Comparison of ENCODE assay signal across 17 cellular contexts in the genomic region with DNA sequence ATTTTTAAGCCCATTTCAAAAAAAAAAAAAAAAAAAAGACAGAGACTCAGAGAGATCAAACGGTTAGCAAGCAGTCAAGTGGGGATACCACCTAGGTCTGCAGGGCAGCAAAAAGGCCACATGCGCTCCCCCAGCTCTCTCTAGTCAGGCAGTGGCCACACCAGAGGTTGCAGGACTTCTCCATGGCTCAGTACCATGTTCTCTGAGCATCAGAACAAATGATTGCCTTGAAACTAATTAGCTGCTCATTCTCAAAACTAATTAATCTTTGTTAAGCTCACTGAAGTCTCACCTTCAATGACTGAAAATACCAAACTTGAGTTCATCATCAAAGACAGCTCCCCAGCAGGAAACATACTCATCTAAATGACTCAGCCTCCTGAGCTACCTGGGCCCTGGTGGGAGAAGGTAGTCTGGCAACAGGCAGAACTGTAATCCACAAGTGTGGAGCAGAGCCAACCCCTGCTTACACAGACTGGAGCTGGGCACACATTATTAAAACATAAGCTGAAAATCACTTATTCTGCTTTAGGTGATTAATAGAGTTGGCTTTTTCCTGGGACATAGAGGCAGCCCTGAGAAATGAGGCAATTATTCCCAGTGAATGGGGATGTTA.
A peak's percentile ranks its signal among the peaks of the same experiment; 100 is the strongest.
DNase-seq lines count a peak whose midpoint lies in the region; ATAC-seq and TF ChIP-seq lines count a peak whose summit lies in the region.
"Had no signal": no experiment of that assay in that cellular context is flagged by ENCODE, and none has a peak within 500 bp of the region (broad histone marks: within the 10 kb centered on the region; RNA-seq: fewer than 3 reads in every experiment).

No MANE protein-coding gene starts in this region.

- POLR2A ChIA-PET in activated CD4-positive, alpha-beta T cell treated with anti-CD3 and anti-CD28 coated beads for 36 hours (lab: Charles Lee): interaction anchor here (0.6 kb wide), 1 partner anchor 1754 kb away, joined by 4 read pairs; no protein-coding TSS in a partner anchor

- no peak overlapping the region for H3K4me3 Mint-ChIP-seq in activated CD4-positive, alpha-beta T cell treated with anti-CD3 and anti-CD28 coated beads for 36 hours
- no peak overlapping the region for H3K4me3 Mint-ChIP-seq in activated naive CD8-positive, alpha-beta T cell treated with anti-CD3 and anti-CD28 coated beads, Interleukin-2, amount 50 U/mL, for 24 hours

- TF ChIP-seq CTCF in ascending aorta (IDR thresholded peaks at IDR 0.05): no peak

- no peak overlapping the region for H3K27ac Mint-ChIP-seq in activated CD4-positive, alpha-beta T cell treated with anti-CD3 and anti-CD28 coated beads for 36 hours
- H3K27ac Mint-ChIP-seq in activated naive CD8-positive, alpha-beta T cell treated with anti-CD3 and anti-CD28 coated beads, Interleukin-2, amount 50 U/mL, for 24 hours: peak overlapping the region; percentile 52

- intact Hi-C loops in activated CD4-positive, alpha-beta T cell treated with anti-CD3 and anti-CD28 coated beads for 36 hours (cut with DNase I, micrococcal nuclease): loop anchor here in 1 of 2 experiments (5.0 kb wide), 1 partner anchor 1910 kb away; a partner anchor contains a TSS
- intact Hi-C loops in sciatic nerve (cut with DNase I) (no loop called here), ascending aorta (cut with DNase I) (no loop called here)

- CTCF ChIA-PET in activated CD4-positive, alpha-beta T cell treated with anti-CD3 and anti-CD28 coated beads for 36 hours (lab: Charles Lee): interaction anchor here (0.7 to 1.6 kb wide), 3 partner anchors 13 to 92 kb away, joined by 3 to 4 read pairs (median 4); no protein-coding TSS in a partner anchor

- H3K4me1 Mint-ChIP-seq in activated CD4-positive, alpha-beta T cell treated with anti-CD3 and anti-CD28 coated beads for 36 hours: peaks cover 19% of the 10 kb centered on the region
- peaks cover 25% of the 10 kb centered on the region for H3K4me1 Mint-ChIP-seq in activated naive CD8-positive, alpha-beta T cell treated with anti-CD3 and anti-CD28 coated beads, Interleukin-2, amount 50 U/mL, for 24 hours

- H3K27me3 Mint-ChIP-seq in activated CD4-positive, alpha-beta T cell treated with anti-CD3 and anti-CD28 coated beads for 36 hours: peaks cover 17% of the 10 kb centered on the region
- H3K27me3 Mint-ChIP-seq in activated naive CD8-positive, alpha-beta T cell treated with anti-CD3 and anti-CD28 coated beads, Interleukin-2, amount 50 U/mL, for 24 hours: peaks cover 29% of the 10 kb centered on the region

- H3K27ac ChIP-seq in ascending aorta: no peak overlapping the region
- H3K27ac ChIP-seq: brain microvascular endothelial cell, left ventricle myocardium inferior, pancreas, stomach had no signal

- H3K27me3 ChIP-seq in ascending aorta: no peaks in the 10 kb centered on the region
- H3K27me3 ChIP-seq: brain microvascular endothelial cell, pancreas, stomach had no signal

- no peaks in the 10 kb centered on the region for H3K36me3 Mint-ChIP-seq in activated CD4-positive, alpha-beta T cell treated with anti-CD3 and anti-CD28 coated beads for 36 hours (ENCODE audit: low read depth)
- no peaks in the 10 kb centered on the region for H3K36me3 Mint-ChIP-seq in activated naive CD8-positive, alpha-beta T cell treated with anti-CD3 and anti-CD28 coated beads, Interleukin-2, amount 50 U/mL, for 24 hours (ENCODE audit: low read depth)

- no peaks in the 10 kb centered on the region for H3K9me3 Mint-ChIP-seq in activated CD4-positive, alpha-beta T cell treated with anti-CD3 and anti-CD28 coated beads for 36 hours (ENCODE audit: low read depth)
- H3K9me3 Mint-ChIP-seq in activated naive CD8-positive, alpha-beta T cell treated with anti-CD3 and anti-CD28 coated beads, Interleukin-2, amount 50 U/mL, for 24 hours: no peaks in the 10 kb centered on the region

- H3K36me3 ChIP-seq in ascending aorta: no peaks in the 10 kb centered on the region
- H3K36me3 ChIP-seq: brain microvascular endothelial cell, HAP-1, left ventricle myocardium inferior, pancreas, stomach had no signal

- no peak overlapping the region for H3K4me3 ChIP-seq in ascending aorta
- H3K4me3 ChIP-seq: HAP-1, left ventricle myocardium inferior, pancreas, stomach had no signal

- ATAC-seq in activated CD4-positive, alpha-beta T cell treated with anti-CD3 and anti-CD28 coated beads for 36 hours: peak; percentile 73
- peak; percentile 68 for ATAC-seq in activated naive CD8-positive, alpha-beta T cell treated with anti-CD3 and anti-CD28 coated beads, Interleukin-2, amount 50 U/mL, for 24 hours
- ATAC-seq in sciatic nerve: no peak
- ATAC-seq: pancreas had no signal

- no peaks in the 10 kb centered on the region for H3K9me3 ChIP-seq in ascending aorta
- H3K9me3 ChIP-seq: Caco-2, HAP-1, pancreas, stomach had no signal

- DNase-seq in activated CD4-positive, alpha-beta T cell treated with anti-CD3 and anti-CD28 coated beads for 36 hours: peak; percentile 47
- DNase-seq in activated CD4-positive, alpha-beta T cell treated with anti-CD3 and anti-CD28 coated beads, Interleukin-2, amount 50 U/mL, for 1 hour: no peak
- DNase-seq in HPDE6-E6E7 (ENCODE audit: extremely low spot score) (peak; percentile 31), sciatic nerve (ENCODE audit: low spot score) (peak; percentile 7), ascending aorta (ENCODE audit: low spot score in 2 of 2) (no peak), NOMO-1 treated with dmso at 0.1 percent for 144 hours (lab: John Stamatoyannopoulos, UW; ENCODE audit: unreplicated experiment) (no peak), NCI-H2081 treated with DMSO at 0.1 percent for 48 hours (lab: John Stamatoyannopoulos, UW) (no peak)
- peak; percentile 5 for DNase-seq in activated naive CD8-positive, alpha-beta T cell treated with anti-CD3 and anti-CD28 coated beads, Interleukin-2, amount 50 U/mL, for 24 hours
- DNase-seq: activated CD4-positive, CD25-positive, alpha-beta regulatory T cell; activated gamma-delta T cell; brain microvascular endothelial cell; Caco-2; left ventricle myocardium inferior; NCI-H774; pancreas; stomach had no signal

- H3K4me1 ChIP-seq in ascending aorta: no peaks in the 10 kb centered on the region
- H3K4me1 ChIP-seq: Caco-2, HAP-1, left ventricle myocardium inferior, pancreas, stomach had no signal

Comparison
In these comparisons a context has a peak if more than half of its experiments do, and no peak if none do; other contexts are left out.
1. DNase-seq: peak in activated CD4-positive, alpha-beta T cell treated with anti-CD3 and anti-CD28 coated beads for 36 hours (single experiment), HPDE6-E6E7 (single experiment), activated naive CD8-positive, alpha-beta T cell treated with anti-CD3 and anti-CD28 coated beads, Interleukin-2, amount 50 U/mL, for 24 hours (single experiment) and sciatic nerve (single experiment); none in activated CD4-positive, alpha-beta T cell treated with anti-CD3 and anti-CD28 coated beads, Interleukin-2, amount 50 U/mL, for 1 hour (single experiment), ascending aorta (0 of 2), NOMO-1 treated with dmso at 0.1 percent for 144 hours (single experiment) and NCI-H2081 treated with DMSO at 0.1 percent for 48 hours (single experiment).